In the genomic region with DNA sequence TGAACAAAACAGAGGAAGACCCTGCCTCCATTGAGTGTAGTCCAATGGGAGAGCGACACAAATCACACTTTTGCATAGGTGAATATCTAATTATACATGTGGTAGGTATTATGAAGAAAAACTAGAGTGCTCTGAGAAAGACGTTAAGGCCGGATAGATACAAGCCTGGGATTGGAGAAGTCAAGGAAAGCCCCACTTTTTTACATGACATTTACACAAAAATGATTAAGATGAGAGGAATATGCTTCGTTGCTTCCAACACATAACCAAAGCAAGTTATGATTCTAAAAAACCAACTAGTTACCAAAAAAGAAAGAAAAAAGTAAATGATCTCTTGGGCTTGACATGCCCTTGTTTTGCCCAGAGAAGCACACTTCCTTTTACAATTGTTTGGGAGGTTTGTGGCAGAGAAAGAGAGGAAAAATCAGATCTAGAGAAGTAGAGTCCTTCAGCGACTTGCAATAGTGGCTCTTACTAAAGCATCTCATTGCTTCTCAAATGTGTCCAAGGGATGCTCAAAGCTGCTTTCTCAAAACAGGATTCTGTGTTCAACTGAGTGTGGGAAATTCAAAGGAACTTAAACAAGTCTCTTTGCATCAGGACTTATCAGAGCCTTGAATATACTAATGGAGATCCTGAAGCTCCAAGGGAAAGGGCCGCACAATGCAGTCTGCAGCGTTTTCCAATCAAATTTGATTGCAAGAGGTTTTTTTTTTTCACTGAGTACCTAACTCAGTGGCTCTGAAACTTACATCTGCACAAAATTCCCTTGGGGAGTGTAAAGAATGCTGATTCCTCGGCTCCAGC, we compare ENCODE assay signal across 1 cellular context.
TF ChIP-seq lines count a peak whose summit lies in the region.

No MANE protein-coding gene starts in this region.

TF ChIP-seq in GM12878, 131 proteins besides CTCF, POLR2A, EP300 and RAD21 (continued from another document):
- TF ChIP-seq, protein P1, sequence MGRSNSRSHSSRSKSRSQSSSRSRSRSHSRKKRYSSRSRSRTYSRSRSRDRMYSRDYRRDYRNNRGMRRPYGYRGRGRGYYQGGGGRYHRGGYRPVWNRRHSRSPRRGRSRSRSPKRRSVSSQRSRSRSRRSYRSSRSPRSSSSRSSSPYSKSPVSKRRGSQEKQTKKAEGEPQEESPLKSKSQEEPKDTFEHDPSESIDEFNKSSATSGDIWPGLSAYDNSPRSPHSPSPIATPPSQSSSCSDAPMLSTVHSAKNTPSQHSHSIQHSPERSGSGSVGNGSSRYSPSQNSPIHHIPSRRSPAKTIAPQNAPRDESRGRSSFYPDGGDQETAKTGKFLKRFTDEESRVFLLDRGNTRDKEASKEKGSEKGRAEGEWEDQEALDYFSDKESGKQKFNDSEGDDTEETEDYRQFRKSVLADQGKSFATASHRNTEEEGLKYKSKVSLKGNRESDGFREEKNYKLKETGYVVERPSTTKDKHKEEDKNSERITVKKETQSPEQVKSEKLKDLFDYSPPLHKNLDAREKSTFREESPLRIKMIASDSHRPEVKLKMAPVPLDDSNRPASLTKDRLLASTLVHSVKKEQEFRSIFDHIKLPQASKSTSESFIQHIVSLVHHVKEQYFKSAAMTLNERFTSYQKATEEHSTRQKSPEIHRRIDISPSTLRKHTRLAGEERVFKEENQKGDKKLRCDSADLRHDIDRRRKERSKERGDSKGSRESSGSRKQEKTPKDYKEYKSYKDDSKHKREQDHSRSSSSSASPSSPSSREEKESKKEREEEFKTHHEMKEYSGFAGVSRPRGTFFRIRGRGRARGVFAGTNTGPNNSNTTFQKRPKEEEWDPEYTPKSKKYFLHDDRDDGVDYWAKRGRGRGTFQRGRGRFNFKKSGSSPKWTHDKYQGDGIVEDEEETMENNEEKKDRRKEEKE (IDR thresholded peaks at IDR 0.05): no peak
- TF ChIP-seq PAX8 (IDR thresholded peaks at IDR 0.05): no peak
- TF ChIP-seq ZBED1 (IDR thresholded peaks at IDR 0.05; ENCODE audit: borderline replicate concordance): peak; percentile 90; the same call in 1 of the 2 replicates
- peak; percentile 71; the same call in 1 of the 2 replicates for TF ChIP-seq TBL1XR1 (IDR thresholded peaks at IDR 0.05; ENCODE audit: low read depth, low read length)
- peak; percentile 66 for TF ChIP-seq GABPA (IDR thresholded peaks at IDR 0.05; ENCODE audit: low read depth)
- TF ChIP-seq, protein P2, sequence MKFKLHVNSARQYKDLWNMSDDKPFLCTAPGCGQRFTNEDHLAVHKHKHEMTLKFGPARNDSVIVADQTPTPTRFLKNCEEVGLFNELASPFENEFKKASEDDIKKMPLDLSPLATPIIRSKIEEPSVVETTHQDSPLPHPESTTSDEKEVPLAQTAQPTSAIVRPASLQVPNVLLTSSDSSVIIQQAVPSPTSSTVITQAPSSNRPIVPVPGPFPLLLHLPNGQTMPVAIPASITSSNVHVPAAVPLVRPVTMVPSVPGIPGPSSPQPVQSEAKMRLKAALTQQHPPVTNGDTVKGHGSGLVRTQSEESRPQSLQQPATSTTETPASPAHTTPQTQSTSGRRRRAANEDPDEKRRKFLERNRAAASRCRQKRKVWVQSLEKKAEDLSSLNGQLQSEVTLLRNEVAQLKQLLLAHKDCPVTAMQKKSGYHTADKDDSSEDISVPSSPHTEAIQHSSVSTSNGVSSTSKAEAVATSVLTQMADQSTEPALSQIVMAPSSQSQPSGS (IDR thresholded peaks at IDR 0.05; ENCODE audit: low read length): peak; percentile 95
- peak; percentile 44; the same call in 1 of the 2 replicates for TF ChIP-seq ZNF384 (IDR thresholded peaks at IDR 0.05; ENCODE audit: borderline replicate concordance, low read depth, low read length)
- TF ChIP-seq EGR1 (IDR thresholded peaks at IDR 0.05; ENCODE audit: borderline replicate concordance in 1 of 2, low read depth in 2 of 2, low read length in 2 of 2): no peak
- TF ChIP-seq, protein P3, sequence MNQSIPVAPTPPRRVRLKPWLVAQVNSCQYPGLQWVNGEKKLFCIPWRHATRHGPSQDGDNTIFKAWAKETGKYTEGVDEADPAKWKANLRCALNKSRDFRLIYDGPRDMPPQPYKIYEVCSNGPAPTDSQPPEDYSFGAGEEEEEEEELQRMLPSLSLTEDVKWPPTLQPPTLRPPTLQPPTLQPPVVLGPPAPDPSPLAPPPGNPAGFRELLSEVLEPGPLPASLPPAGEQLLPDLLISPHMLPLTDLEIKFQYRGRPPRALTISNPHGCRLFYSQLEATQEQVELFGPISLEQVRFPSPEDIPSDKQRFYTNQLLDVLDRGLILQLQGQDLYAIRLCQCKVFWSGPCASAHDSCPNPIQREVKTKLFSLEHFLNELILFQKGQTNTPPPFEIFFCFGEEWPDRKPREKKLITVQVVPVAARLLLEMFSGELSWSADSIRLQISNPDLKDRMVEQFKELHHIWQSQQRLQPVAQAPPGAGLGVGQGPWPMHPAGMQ (IDR thresholded peaks at IDR 0.05; ENCODE audit: borderline replicate concordance): no peak
- peak in 1 of 2 experiments; percentile 72; a peak in 1 of 4 replicates for TF ChIP-seq ETV6 (conservative IDR thresholded peaks at IDR 0.05 in 1 of 2, IDR thresholded peaks at IDR 0.05 in 1 of 2; ENCODE audit: borderline replicate concordance in 1 of 2, low read depth in 1 of 2)
- TF ChIP-seq CEBPB (IDR thresholded peaks at IDR 0.05; ENCODE audit: borderline replicate concordance in 1 of 2, low read depth in 2 of 2, low read length in 2 of 2): peak in 1 of 2 experiments; percentile 73; a peak in 1 of 4 replicates
- TF ChIP-seq, protein P4, sequence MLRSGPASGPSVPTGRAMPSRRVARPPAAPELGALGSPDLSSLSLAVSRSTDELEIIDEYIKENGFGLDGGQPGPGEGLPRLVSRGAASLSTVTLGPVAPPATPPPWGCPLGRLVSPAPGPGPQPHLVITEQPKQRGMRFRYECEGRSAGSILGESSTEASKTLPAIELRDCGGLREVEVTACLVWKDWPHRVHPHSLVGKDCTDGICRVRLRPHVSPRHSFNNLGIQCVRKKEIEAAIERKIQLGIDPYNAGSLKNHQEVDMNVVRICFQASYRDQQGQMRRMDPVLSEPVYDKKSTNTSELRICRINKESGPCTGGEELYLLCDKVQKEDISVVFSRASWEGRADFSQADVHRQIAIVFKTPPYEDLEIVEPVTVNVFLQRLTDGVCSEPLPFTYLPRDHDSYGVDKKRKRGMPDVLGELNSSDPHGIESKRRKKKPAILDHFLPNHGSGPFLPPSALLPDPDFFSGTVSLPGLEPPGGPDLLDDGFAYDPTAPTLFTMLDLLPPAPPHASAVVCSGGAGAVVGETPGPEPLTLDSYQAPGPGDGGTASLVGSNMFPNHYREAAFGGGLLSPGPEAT (IDR thresholded peaks at IDR 0.05; ENCODE audit: low read depth): peak; percentile 92
- no peak for TF ChIP-seq SMARCA5 (IDR thresholded peaks at IDR 0.05)
- TF ChIP-seq MEF2A (IDR thresholded peaks at IDR 0.05; ENCODE audit: insufficient read depth, low read depth, low read length): peak; percentile 89
- TF ChIP-seq TAF1 (IDR thresholded peaks at IDR 0.05; ENCODE audit: borderline replicate concordance, low read depth, low read length): 0 out of 2 replicates have a peak, but pooled peaks have one; percentile 11
- peak; percentile 67; the same call in 1 of the 2 replicates for TF ChIP-seq ZNF24 (IDR thresholded peaks at IDR 0.05)
- TF ChIP-seq BCL11A (IDR thresholded peaks at IDR 0.05; ENCODE audit: low read depth, low read length): peak; percentile 95
- TF ChIP-seq HDAC2 (IDR thresholded peaks at IDR 0.05): no peak
- TF ChIP-seq NFIC (IDR thresholded peaks at IDR 0.05; ENCODE audit: low read depth, low read length): peak; percentile 99
- TF ChIP-seq TCF7 (IDR thresholded peaks at IDR 0.05; ENCODE audit: borderline replicate concordance): no peak; the same call in 1 of the 2 replicates
- TF ChIP-seq SRF (IDR thresholded peaks at IDR 0.05; ENCODE audit: low read depth in 2 of 2, low read length in 2 of 2): peak in 1 of 2 experiments; percentile 64; a peak in 1 of 4 replicates
